20 cellular contexts compared by ENCODE assay signal in the genomic region with DNA sequence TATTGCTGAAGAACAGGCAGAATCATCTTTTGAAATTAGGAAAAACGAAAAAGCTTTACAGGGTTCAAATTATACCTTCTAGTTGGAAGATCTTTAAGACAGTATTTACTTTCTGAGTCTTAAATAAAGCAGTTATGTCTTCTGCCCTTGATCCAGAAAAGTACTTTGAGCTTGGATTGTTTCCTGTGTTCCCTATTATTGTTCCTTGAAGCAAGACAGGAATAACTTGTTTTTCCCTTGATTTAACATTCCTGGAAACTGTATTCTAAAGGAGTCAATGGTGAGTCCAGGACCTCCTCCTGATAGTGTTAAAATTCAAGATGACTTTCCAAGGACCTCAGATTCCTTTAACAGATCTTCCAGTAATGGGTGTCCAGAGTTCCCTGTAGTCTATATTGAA.
DNase-seq lines count a peak whose midpoint lies in the region; ATAC-seq, FAIRE-seq and TF ChIP-seq lines count a peak whose summit lies in the region.
"Had no signal": no experiment of that assay in that cellular context is flagged by ENCODE, and none has a peak within 500 bp of the region (broad histone marks: within the 10 kb centered on the region; RNA-seq: fewer than 3 reads in every experiment).

No MANE protein-coding gene starts in this region.

- DNase-seq in Caco-2 (no peak), astrocyte (ENCODE audit: low read depth) (no peak), endothelial cell of umbilical vein (ENCODE audit: low read depth, low spot score) (peak; percentile 31), lower lobe of right lung (no peak)
- DNase-seq in activated naive CD4-positive, alpha-beta T cell treated with anti-CD3 and anti-CD28 coated beads for 36 hours: no peak
- DNase-seq in activated T-cell treated with anti-CD3 and anti-CD28 coated beads, Interleukin-2, amount 50 U/mL, for 4 hours: no peak
- DNase-seq: CD4-positive, alpha-beta memory T cell; COR-L47; DMS153; DMS79; EL; GDM1; GM23248; H7; HCEC 1CT had no signal

- H3K4me1 ChIP-seq in Caco-2: peaks cover 8% of the 10 kb centered on the region
- H3K4me1 ChIP-seq in astrocyte (ENCODE audit: insufficient read depth, low read length): no peaks in the 10 kb centered on the region
- H3K4me1 ChIP-seq in endothelial cell of umbilical vein (ENCODE audit: control insufficient read depth, extremely low read depth, insufficient read depth, low read length): no peaks in the 10 kb centered on the region
- H3K4me1 ChIP-seq in lower lobe of right lung: no peaks in the 10 kb centered on the region
- H3K4me1 ChIP-seq: BLaER1 had no signal

- BruUV-seq in Caco-2 (replicated peaks; lab: Mats Ljungman, UMichigan): no TSS peak
- BruUV-seq in endothelial cell of umbilical vein (replicated peaks; lab: Mats Ljungman, UMichigan): no TSS peak

- no peaks in the 10 kb centered on the region for H3K9me1 ChIP-seq in endothelial cell of umbilical vein (replicated peaks; ENCODE audit: control insufficient read depth, extremely low read depth, insufficient read depth, low read length)

- H3K9ac ChIP-seq in astrocyte (ENCODE audit: low read length): no peak overlapping the region
- no peak overlapping the region for H3K9ac ChIP-seq in endothelial cell of umbilical vein (replicated peaks; ENCODE audit: extremely low read depth, insufficient read depth, low read length)
- H3K9ac ChIP-seq: BLaER1, GM23248 had no signal

- no peaks in the 10 kb centered on the region for H3K9me3 ChIP-seq in Caco-2
- no peaks in the 10 kb centered on the region for H3K9me3 ChIP-seq in astrocyte (ENCODE audit: insufficient read depth, low read depth, low read length)
- H3K9me3 ChIP-seq in endothelial cell of umbilical vein (replicated peaks; ENCODE audit: control insufficient read depth, insufficient read depth, low read length): no peaks in the 10 kb centered on the region
- H3K9me3 ChIP-seq in lower lobe of right lung: no peaks in the 10 kb centered on the region
- H3K9me3 ChIP-seq: BLaER1 had no signal

- H3K4me2 ChIP-seq in astrocyte (ENCODE audit: low read length) (no peak overlapping the region), endothelial cell of umbilical vein (ENCODE audit: insufficient read depth, low read length) (no peak overlapping the region)
- H3K4me2 ChIP-seq: BLaER1 had no signal

- no peaks in the 10 kb centered on the region for H3K27me3 Mint-ChIP-seq in Caco-2 (ENCODE audit: insufficient read depth, unreplicated experiment)
- no peaks in the 10 kb centered on the region for H3K27me3 Mint-ChIP-seq in astrocyte (ENCODE audit: low read depth, unreplicated experiment)
- H3K27me3 Mint-ChIP-seq in activated naive CD4-positive, alpha-beta T cell treated with anti-CD3 and anti-CD28 coated beads for 36 hours (ENCODE audit: low read depth): no peaks in the 10 kb centered on the region
- no peaks in the 10 kb centered on the region for H3K27me3 Mint-ChIP-seq in activated T-cell treated with anti-CD3 and anti-CD28 coated beads, Interleukin-2, amount 50 U/mL, for 4 hours (ENCODE audit: low read depth)
- H3K27me3 Mint-ChIP-seq: B cell; CD4-positive, alpha-beta memory T cell had no signal

- H3K4me3 ChIP-seq in Caco-2 (ENCODE audit: low read depth, low read length): no peak overlapping the region
- no peak overlapping the region for H3K4me3 ChIP-seq in astrocyte (ENCODE audit: insufficient read depth, low read depth, low read length)
- H3K4me3 ChIP-seq in endothelial cell of umbilical vein (replicated peaks in 1 of 3; ENCODE audit: insufficient read depth in 1 of 3, low read depth in 1 of 3, low read length in 3 of 3): no peak overlapping the region
- no peak overlapping the region for H3K4me3 ChIP-seq in lower lobe of right lung
- H3K4me3 ChIP-seq: BLaER1, GM12878, GM23248 had no signal

- no peaks in the 10 kb centered on the region for H3K79me2 ChIP-seq in astrocyte (ENCODE audit: insufficient read depth, low read length)
- H3K79me2 ChIP-seq in endothelial cell of umbilical vein (ENCODE audit: control insufficient read depth, insufficient read depth, low read length): no peaks in the 10 kb centered on the region

- H2AFZ ChIP-seq in astrocyte (ENCODE audit: low read depth, low read length): no peak overlapping the region
- H2AFZ ChIP-seq in endothelial cell of umbilical vein (ENCODE audit: low read depth, low read length): no peak overlapping the region
- H2AFZ ChIP-seq: GM23248 had no signal

- POLR2A ChIA-PET in Caco-2 (lab: Charles Lee): no interaction called here
- POLR2A ChIA-PET in endothelial cell of umbilical vein (lab: Charles Lee): no interaction called here

- TF ChIP-seq POLR2A in endothelial cell of umbilical vein (IDR thresholded peaks at IDR 0.05; ENCODE audit: low read depth, low read length): no peak

- TF ChIP-seq CTCF in Caco-2 (IDR thresholded peaks at IDR 0.05; ENCODE audit: insufficient read depth in 1 of 2, low read depth in 1 of 2, low read length in 1 of 2, severe bottlenecking in 1 of 2, unreplicated experiment in 1 of 2): no peak
- no peak for TF ChIP-seq CTCF in astrocyte (IDR thresholded peaks at IDR 0.05; ENCODE audit: insufficient read depth, low read depth, low read length)
- TF ChIP-seq CTCF in endothelial cell of umbilical vein (IDR thresholded peaks at IDR 0.05; ENCODE audit: extremely low read depth in 1 of 2, insufficient read depth in 1 of 2, low read depth in 1 of 2, low read length in 2 of 2): no peak
- no peak for TF ChIP-seq CTCF in lower lobe of right lung (IDR thresholded peaks at IDR 0.05)

- H4K20me1 ChIP-seq in astrocyte (ENCODE audit: insufficient read depth, low read length) (no peaks in the 10 kb centered on the region), endothelial cell of umbilical vein (replicated peaks; ENCODE audit: control insufficient read depth, extremely low read depth, insufficient read depth, low read length) (no peaks in the 10 kb centered on the region)
- H4K20me1 ChIP-seq: BLaER1 had no signal

- H3K4me3 Mint-ChIP-seq in Caco-2 (ENCODE audit: unreplicated experiment): no peak overlapping the region
- H3K4me3 Mint-ChIP-seq in astrocyte (ENCODE audit: unreplicated experiment): no peak overlapping the region
- no peak overlapping the region for H3K4me3 Mint-ChIP-seq in activated naive CD4-positive, alpha-beta T cell treated with anti-CD3 and anti-CD28 coated beads for 36 hours
- no peak overlapping the region for H3K4me3 Mint-ChIP-seq in activated T-cell treated with anti-CD3 and anti-CD28 coated beads, Interleukin-2, amount 50 U/mL, for 4 hours
- H3K4me3 Mint-ChIP-seq: B cell; CD14-positive monocyte; CD4-positive, alpha-beta memory T cell had no signal

- no peaks in the 10 kb centered on the region for H3K27me3 ChIP-seq in Caco-2 (replicated peaks; ENCODE audit: control insufficient read depth, insufficient read depth, low read length)
- H3K27me3 ChIP-seq in astrocyte (ENCODE audit: insufficient read depth, low read length): no peaks in the 10 kb centered on the region
- no peaks in the 10 kb centered on the region for H3K27me3 ChIP-seq in endothelial cell of umbilical vein (ENCODE audit: control insufficient read depth in 2 of 2, insufficient read depth in 2 of 2, low read length in 2 of 2)
- H3K27me3 ChIP-seq in lower lobe of right lung (ENCODE audit: low read depth): no peaks in the 10 kb centered on the region
- H3K27me3 ChIP-seq: BLaER1 had no signal

- dilution Hi-C loops in endothelial cell of umbilical vein (cut with MboI; ENCODE audit: extremely low pct_ligation_motif_present, low sequenced_read_pairs): no loop called here

- H3K9me3 Mint-ChIP-seq in Caco-2 (ENCODE audit: unreplicated experiment): no peaks in the 10 kb centered on the region
- H3K9me3 Mint-ChIP-seq in astrocyte (ENCODE audit: unreplicated experiment): peaks cover 2% of the 10 kb centered on the region
- H3K9me3 Mint-ChIP-seq in activated naive CD4-positive, alpha-beta T cell treated with anti-CD3 and anti-CD28 coated beads for 36 hours: no peaks in the 10 kb centered on the region
- no peaks in the 10 kb centered on the region for H3K9me3 Mint-ChIP-seq in activated T-cell treated with anti-CD3 and anti-CD28 coated beads, Interleukin-2, amount 50 U/mL, for 4 hours
- H3K9me3 Mint-ChIP-seq: CD4-positive, alpha-beta memory T cell had no signal

- H3K36me3 Mint-ChIP-seq in Caco-2 (ENCODE audit: insufficient read depth, unreplicated experiment) (peaks cover 13% of the 10 kb centered on the region), astrocyte (ENCODE audit: low read depth, unreplicated experiment) (peaks cover 11% of the 10 kb centered on the region)
- H3K36me3 Mint-ChIP-seq in activated naive CD4-positive, alpha-beta T cell treated with anti-CD3 and anti-CD28 coated beads for 36 hours (ENCODE audit: low read depth): peaks cover 42% of the 10 kb centered on the region
- H3K36me3 Mint-ChIP-seq in activated T-cell treated with anti-CD3 and anti-CD28 coated beads, Interleukin-2, amount 50 U/mL, for 4 hours (ENCODE audit: insufficient read depth): peaks cover 50% of the 10 kb centered on the region

- H3K27ac Mint-ChIP-seq in Caco-2 (ENCODE audit: unreplicated experiment): peak overlapping the region; percentile 16
- no peak overlapping the region for H3K27ac Mint-ChIP-seq in astrocyte (ENCODE audit: unreplicated experiment)
- H3K27ac Mint-ChIP-seq in activated naive CD4-positive, alpha-beta T cell treated with anti-CD3 and anti-CD28 coated beads for 36 hours: no peak overlapping the region
- H3K27ac Mint-ChIP-seq: B cell had no signal

- FAIRE-seq in astrocyte (lab: Jason Lieb, UNC): peak; percentile 29
- peak; percentile 64 for FAIRE-seq in endothelial cell of umbilical vein (lab: Jason Lieb, UNC)
- FAIRE-seq: GM12878, H1 had no signal

- H3K27ac ChIP-seq in astrocyte (ENCODE audit: low read depth, low read length) (no peak overlapping the region), endothelial cell of umbilical vein (ENCODE audit: insufficient read depth, low read depth, low read length) (no peak overlapping the region), lower lobe of right lung (no peak overlapping the region)
- H3K27ac ChIP-seq: BLaER1, GM23248 had no signal

- H3K4me1 Mint-ChIP-seq in Caco-2 (ENCODE audit: low read depth, unreplicated experiment): peaks cover 9% of the 10 kb centered on the region
- H3K4me1 Mint-ChIP-seq in astrocyte (ENCODE audit: low read depth, unreplicated experiment): no peaks in the 10 kb centered on the region
- no peaks in the 10 kb centered on the region for H3K4me1 Mint-ChIP-seq in activated naive CD4-positive, alpha-beta T cell treated with anti-CD3 and anti-CD28 coated beads for 36 hours (ENCODE audit: low read depth)
- no peaks in the 10 kb centered on the region for H3K4me1 Mint-ChIP-seq in activated T-cell treated with anti-CD3 and anti-CD28 coated beads, Interleukin-2, amount 50 U/mL, for 4 hours (ENCODE audit: low read depth)
- H3K4me1 Mint-ChIP-seq: B cell; CD14-positive monocyte; CD4-positive, alpha-beta memory T cell had no signal

- no peak for ATAC-seq in lower lobe of right lung
- ATAC-seq in activated T-cell treated with anti-CD3 and anti-CD28 coated beads, Interleukin-2, amount 50 U/mL, for 4 hours: no peak
- ATAC-seq: GM12878 had no signal

- CTCF ChIA-PET in Caco-2 (lab: Charles Lee) (no interaction called here), endothelial cell of umbilical vein (lab: Charles Lee) (interaction anchor here (0.7 kb wide), 1 partner anchor 9 kb away, joined by 3 read pairs; no protein-coding TSS in a partner anchor)
- CTCF ChIA-PET in activated naive CD4-positive, alpha-beta T cell treated with anti-CD3 and anti-CD28 coated beads for 36 hours (lab: Charles Lee): no interaction called here

- intact Hi-C loops in Caco-2 (cut with micrococcal nuclease; ENCODE audit: unreplicated experiment): no loop called here
- intact Hi-C loops in endothelial cell of umbilical vein (cut with micrococcal nuclease): no loop called here
- intact Hi-C loops in lower lobe of right lung (cut with DNase I): no loop called here
- intact Hi-C loops in activated naive CD4-positive, alpha-beta T cell treated with anti-CD3 and anti-CD28 coated beads for 36 hours (cut with micrococcal nuclease): loop anchor here (5.0 kb wide), 1 partner anchor 897 kb away; no protein-coding TSS in a partner anchor

- H3K36me3 ChIP-seq in Caco-2 (ENCODE audit: control insufficient read depth, insufficient read depth, low read length): no peaks in the 10 kb centered on the region
- H3K36me3 ChIP-seq in astrocyte (ENCODE audit: insufficient read depth, low read length): no peaks in the 10 kb centered on the region
- no peaks in the 10 kb centered on the region for H3K36me3 ChIP-seq in endothelial cell of umbilical vein (ENCODE audit: control insufficient read depth in 2 of 2, extremely low read depth in 1 of 2, insufficient read depth in 2 of 2, low read length in 2 of 2)
- peaks cover 14% of the 10 kb centered on the region for H3K36me3 ChIP-seq in lower lobe of right lung
